Comparison of ENCODE assay signal across 21 cellular contexts in genomic region chr17:55319933-55320593, GRCh38. TPM values are rescaled to one million over a fixed set of nuclear protein-coding genes. Genes with fewer than 3 reads are reported as not detected.
DNase-seq lines count a peak whose midpoint lies in the region; ATAC-seq, FAIRE-seq and TF ChIP-seq lines count a peak whose summit lies in the region.
"Had no signal": no experiment of that assay in that cellular context is flagged by ENCODE, and none has a peak within 500 bp of the region (broad histone marks: within the 10 kb centered on the region; RNA-seq: fewer than 3 reads in every experiment).

No MANE protein-coding gene starts in this region.

- H3K4me1 Mint-ChIP-seq in activated T-cell treated with anti-CD3 and anti-CD28 coated beads, Interleukin-2, amount 50 U/mL, for 72 hours (ENCODE audit: low read depth), result peaks cover 13% of the 10 kb centered on the region
- H3K4me1 Mint-ChIP-seq in activated T-cell treated with anti-CD3 and anti-CD28 coated beads, Interleukin-2, amount 50 U/mL, for 24 hours (ENCODE audit: low read depth), result peaks cover 4% of the 10 kb centered on the region

- no peaks in the 10 kb centered on the region for H3K36me3 ChIP-seq in bronchial epithelial cell (ENCODE audit: control insufficient read depth, insufficient read depth, low read length)
- peaks cover 32 to 41% of the 10 kb centered on the region in 2 donors for H3K36me3 ChIP-seq in stomach smooth muscle (ENCODE audit: control insufficient read depth in 2 of 2, insufficient read depth in 2 of 2, low read length in 2 of 2)
- H3K36me3 ChIP-seq: MG63, SJSA1 had no signal

- DNase-seq in activated T-cell treated with anti-CD3 and anti-CD28 coated beads, Interleukin-2, amount 50 U/mL, for 72 hours, result no peak
- no peak for DNase-seq in activated T-cell treated with anti-CD3 and anti-CD28 coated beads, Interleukin-2, amount 50 U/mL, for 24 hours
- DNase-seq in bronchial epithelial cell (ENCODE audit: low read depth) (peak; percentile 35), left kidney (ENCODE audit: low read depth, low spot score) (peak; percentile 24), NCI-H748 treated with DMSO at 0.1 percent for 48 hours (lab: John Stamatoyannopoulos, UW) (no peak), globus pallidus (ENCODE audit: low spot score) (no peak)
- DNase-seq: CD4-positive, alpha-beta T cell; DMS153; IMR-90; NCI-H1048; NCI-H1436; NCI-H1930; NCI-H345; NCI-H524 treated with DMSO at 0.1 percent for 48 hours had no signal

- no peak overlapping the region for H3K9ac ChIP-seq in stomach smooth muscle (ENCODE audit: low read length in 2 of 2)

- H3K36me3 Mint-ChIP-seq in activated T-cell treated with anti-CD3 and anti-CD28 coated beads, Interleukin-2, amount 50 U/mL, for 72 hours (ENCODE audit: insufficient read depth in 2 of 2), result peaks cover 1 to 6% of the 10 kb centered on the region in 2 donors
- H3K36me3 Mint-ChIP-seq in activated T-cell treated with anti-CD3 and anti-CD28 coated beads, Interleukin-2, amount 50 U/mL, for 24 hours (ENCODE audit: low read depth), result no peaks in the 10 kb centered on the region

- peak; percentile 36 for FAIRE-seq in bronchial epithelial cell (lab: Jason Lieb, UNC)
- FAIRE-seq: GM12892, H54 had no signal

- H3K27me3 ChIP-seq in bronchial epithelial cell (ENCODE audit: control insufficient read depth, insufficient read depth, low read length) (no peaks in the 10 kb centered on the region), stomach smooth muscle (ENCODE audit: control insufficient read depth in 1 of 2, insufficient read depth in 2 of 2, low read length in 2 of 2) (no peaks in the 10 kb centered on the region)
- H3K27me3 ChIP-seq: MG63, SJSA1 had no signal

- peak overlapping the region; percentile 50 for H3K27ac Mint-ChIP-seq in activated T-cell treated with anti-CD3 and anti-CD28 coated beads, Interleukin-2, amount 50 U/mL, for 72 hours
- H3K27ac Mint-ChIP-seq in activated T-cell treated with anti-CD3 and anti-CD28 coated beads, Interleukin-2, amount 50 U/mL, for 24 hours, result no peak overlapping the region
- H3K27ac Mint-ChIP-seq: CD4-positive, alpha-beta T cell had no signal

- peaks cover 15% of the 10 kb centered on the region for H3K27me3 Mint-ChIP-seq in activated T-cell treated with anti-CD3 and anti-CD28 coated beads, Interleukin-2, amount 50 U/mL, for 72 hours (ENCODE audit: low read depth)
- H3K27me3 Mint-ChIP-seq in activated T-cell treated with anti-CD3 and anti-CD28 coated beads, Interleukin-2, amount 50 U/mL, for 24 hours, result no peaks in the 10 kb centered on the region
- H3K27me3 Mint-ChIP-seq: CD4-positive, alpha-beta T cell had no signal

- H3K9me3 Mint-ChIP-seq in activated T-cell treated with anti-CD3 and anti-CD28 coated beads, Interleukin-2, amount 50 U/mL, for 72 hours, result no peaks in the 10 kb centered on the region
- H3K9me3 Mint-ChIP-seq in activated T-cell treated with anti-CD3 and anti-CD28 coated beads, Interleukin-2, amount 50 U/mL, for 24 hours, result no peaks in the 10 kb centered on the region
- H3K9me3 Mint-ChIP-seq: CD4-positive, alpha-beta T cell had no signal

- H3K4me3 ChIP-seq in bronchial epithelial cell (ENCODE audit: low read depth, low read length) (peak overlapping the region; percentile 1), stomach smooth muscle (ENCODE audit: low read length in 2 of 2) (no peak overlapping the region)
- H3K4me3 ChIP-seq: MG63, SJSA1 had no signal

- no peaks in the 10 kb centered on the region for H3K9me3 ChIP-seq in stomach smooth muscle (ENCODE audit: control insufficient read depth in 2 of 2, low read length in 2 of 2)
- H3K9me3 ChIP-seq: MG63, SJSA1 had no signal

- no peak overlapping the region for H3K4me3 Mint-ChIP-seq in activated T-cell treated with anti-CD3 and anti-CD28 coated beads, Interleukin-2, amount 50 U/mL, for 72 hours
- H3K4me3 Mint-ChIP-seq in activated T-cell treated with anti-CD3 and anti-CD28 coated beads, Interleukin-2, amount 50 U/mL, for 24 hours, result no peak overlapping the region
- H3K4me3 Mint-ChIP-seq: CD4-positive, alpha-beta T cell had no signal

- peak overlapping the region; percentile 82 for H3K27ac ChIP-seq in stomach smooth muscle (ENCODE audit: low read length)
- H3K27ac ChIP-seq: SJSA1 had no signal

- peaks cover 5% of the 10 kb centered on the region for H3K4me1 ChIP-seq in stomach smooth muscle (ENCODE audit: control insufficient read depth, insufficient read depth, low read length)
- H3K4me1 ChIP-seq: SJSA1 had no signal

- TF ChIP-seq CTCF in bronchial epithelial cell (IDR thresholded peaks at IDR 0.05; ENCODE audit: insufficient read depth, low read length, severe bottlenecking), result no peak

- ATAC-seq in activated T-cell treated with anti-CD3 and anti-CD28 coated beads, Interleukin-2, amount 50 U/mL, for 72 hours (replicated peaks in 1 of 2), result no peak
- no peak for ATAC-seq in GM21619 (IDR thresholded peaks at IDR 0.05; ENCODE audit: unreplicated experiment)

RNA-seq across cellular contexts. Expression of gene HLF, which starts 55.3 kb away (rescaled TPM):
- total RNA-seq in activated T-cell treated with anti-CD3 and anti-CD28 coated beads, Interleukin-2, amount 50 U/mL, for 72 hours, result 10 to 100 TPM; 23.9 to 44.3 TPM
- total RNA-seq in bronchial epithelial cell, result 0.26 and 0.51 TPM in 2 replicates
- total RNA-seq: A172 had no signal

Comparison
In these comparisons a context has a peak if more than half of its experiments do, and no peak if none do; other contexts are left out.
1. DNase-seq: peak in bronchial epithelial cell (single experiment) and left kidney (single experiment); none in activated T-cell treated with anti-CD3 and anti-CD28 coated beads, Interleukin-2, amount 50 U/mL, for 72 hours (0 of 2), activated T-cell treated with anti-CD3 and anti-CD28 coated beads, Interleukin-2, amount 50 U/mL, for 24 hours (single experiment), NCI-H748 treated with DMSO at 0.1 percent for 48 hours (single experiment) and globus pallidus (single experiment).
2. RNA of gene HLF, which starts 55.3 kb away (total RNA-seq): 23.9 to 44.3 TPM in activated T-cell treated with anti-CD3 and anti-CD28 coated beads, Interleukin-2, amount 50 U/mL, for 72 hours; 0.26 to 0.51 TPM in bronchial epithelial cell; every median in the first group is over 10 times any median in the second.